In genomic region chr10:122968698-122969097, GRCh38 we compare ENCODE assay signal across 41 cellular contexts. TPM values are rescaled to one million over a fixed set of nuclear protein-coding genes. Genes with fewer than 3 reads are reported as not detected.
"Had no signal": no experiment of that assay in that cellular context is flagged by ENCODE, and none has a peak within 500 bp of the region (broad histone marks: within the 10 kb centered on the region; RNA-seq: fewer than 3 reads in every experiment).

No MANE protein-coding gene starts in this region.

- H3K36me3 ChIP-seq: adrenal gland, colonic mucosa, esophagus squamous epithelium, heart right ventricle had no signal

- H3K4me3 Mint-ChIP-seq: activated CD4-positive, alpha-beta memory T cell treated with anti-CD3 and anti-CD28 coated beads for 36 hours; activated CD4-positive, alpha-beta T cell treated with anti-CD3 and anti-CD28 coated beads for 36 hours; activated CD4-positive, alpha-beta T cell treated with anti-CD3 and anti-CD28 coated beads, Interleukin-2, amount 10 ng/mL, durations not matched to agents 24 days and 14 days; activated CD8-positive, alpha-beta memory T cell treated with anti-CD3 and anti-CD28 coated beads, Interleukin-2, amount 10 ng/mL, durations not matched to agents 7 days and 5 days; activated CD8-positive, alpha-beta T cell treated with anti-CD3 and anti-CD28 coated beads, Interleukin-2, amount 10 ng/mL, durations not matched to agents 7 days and 5 days; activated naive CD4-positive, alpha-beta T cell treated with anti-CD3 and anti-CD28 coated beads for 36 hours; activated naive CD4-positive, alpha-beta T cell treated with anti-CD3 and anti-CD28 coated beads, Interleukin-2, amount 50 U/mL, for 24 hours; activated naive CD8-positive, alpha-beta T cell treated with anti-CD3 and anti-CD28 coated beads for 36 hours; activated naive CD8-positive, alpha-beta T cell treated with anti-CD3 and anti-CD28 coated beads, Interleukin-2, amount 50 U/mL, for 24 hours; activated T-helper 1 cell treated with anti-CD3 and anti-CD28 coated beads, Interleukin-12 subunit alpha, Interleukin-12 subunit beta, Interleukin-2, Interleukin-4 antibody, amounts not matched to agents 30 ng/mL and 10 ng/mL and 1 ng/mL, durations not matched to agents 14 hours and 24 hours and 36 hours; T-helper 2 cell treated with Interferon-gamma antibody and Interleukin-4, amounts not matched to agents 5 μg/mL and 100 μg/mL, for 36 hours had no signal

- DNase-seq: activated CD4-positive, alpha-beta memory T cell treated with anti-CD3 and anti-CD28 coated beads for 36 hours; activated CD4-positive, alpha-beta T cell treated with anti-CD3 and anti-CD28 coated beads for 36 hours; activated CD4-positive, alpha-beta T cell treated with anti-CD3 and anti-CD28 coated beads, Interleukin-2, amount 10 ng/mL, durations not matched to agents 24 days and 14 days; activated CD4-positive, CD25-positive, alpha-beta regulatory T cell; activated CD4-positive, CD25-positive, alpha-beta regulatory T cell treated with anti-CD3 and anti-CD28 coated beads, Interleukin-2, amount 50 U/mL, for 72 hours; activated CD8-positive, alpha-beta memory T cell treated with anti-CD3 and anti-CD28 coated beads, Interleukin-2, amount 10 ng/mL, durations not matched to agents 7 days and 5 days; activated CD8-positive, alpha-beta memory T cell treated with anti-CD3 and anti-CD28 coated beads, Interleukin-2, amount 50 U/mL, for 4 hours; activated CD8-positive, alpha-beta T cell treated with anti-CD3 and anti-CD28 coated beads, Interleukin-2, amount 10 ng/mL, durations not matched to agents 7 days and 5 days; activated effector memory CD4-positive, alpha-beta T cell treated with anti-CD3 and anti-CD28 coated beads, Interleukin-2, amount 50 U/mL, for 16 hours; activated naive CD4-positive, alpha-beta T cell treated with anti-CD3 and anti-CD28 coated beads for 36 hours; activated naive CD8-positive, alpha-beta T cell treated with anti-CD3 and anti-CD28 coated beads for 36 hours; activated naive CD8-positive, alpha-beta T cell treated with anti-CD3 and anti-CD28 coated beads, Interleukin-2, amount 50 U/mL, for 24 hours; activated T-cell treated with anti-CD3 and anti-CD28 coated beads, Interleukin-2, amount 50 U/mL, for 1 hour; activated T-cell treated with anti-CD3 and anti-CD28 coated beads, Interleukin-2, amount 50 U/mL, for 48 hours; adrenal gland; amygdala; aorta; body of pancreas; caudate nucleus; cerebellar nuclear complex; colonic mucosa; effector CD8-positive, alpha-beta T cell; esophagus squamous epithelium; foreskin melanocyte; heart right ventricle; T1000 had no signal

- H3K4me1 Mint-ChIP-seq: activated CD4-positive, alpha-beta T cell treated with anti-CD3 and anti-CD28 coated beads for 36 hours; activated CD4-positive, alpha-beta T cell treated with anti-CD3 and anti-CD28 coated beads, Interleukin-2, amount 10 ng/mL, durations not matched to agents 24 days and 14 days; activated CD8-positive, alpha-beta memory T cell treated with anti-CD3 and anti-CD28 coated beads, Interleukin-2, amount 10 ng/mL, durations not matched to agents 7 days and 5 days; activated naive CD4-positive, alpha-beta T cell treated with anti-CD3 and anti-CD28 coated beads, Interleukin-2, amount 50 U/mL, for 24 hours; activated naive CD8-positive, alpha-beta T cell treated with anti-CD3 and anti-CD28 coated beads for 36 hours; activated naive CD8-positive, alpha-beta T cell treated with anti-CD3 and anti-CD28 coated beads, Interleukin-2, amount 50 U/mL, for 24 hours had no signal

- H2AFZ ChIP-seq: hepatocyte had no signal

- H3K27me3 ChIP-seq: adrenal gland, body of pancreas, colonic mucosa, gastroesophageal sphincter, heart right ventricle, hepatocyte had no signal

- H3K27ac ChIP-seq: adrenal gland, body of pancreas, colonic mucosa, epithelial cell of prostate, esophagus squamous epithelium, gastroesophageal sphincter, heart right ventricle, hepatocyte had no signal

- H3K9me3 ChIP-seq: adrenal gland, body of pancreas, colonic mucosa had no signal

- ATAC-seq: activated CD4-positive, alpha-beta T cell treated with anti-CD3 and anti-CD28 coated beads for 36 hours; activated CD8-positive, alpha-beta memory T cell treated with anti-CD3 and anti-CD28 coated beads, Interleukin-2, amount 10 ng/mL, durations not matched to agents 7 days and 5 days; activated CD8-positive, alpha-beta T cell treated with anti-CD3 and anti-CD28 coated beads, Interleukin-2, amount 10 ng/mL, durations not matched to agents 7 days and 5 days; activated naive CD8-positive, alpha-beta T cell treated with anti-CD3 and anti-CD28 coated beads, Interleukin-2, amount 50 U/mL, for 24 hours; body of pancreas; gastroesophageal sphincter; heart right ventricle had no signal

- H3K4me2 ChIP-seq: hepatocyte had no signal

- H3K4me3 ChIP-seq: adrenal gland, body of pancreas, colonic mucosa, esophagus squamous epithelium, gastroesophageal sphincter, heart right ventricle, hepatocyte had no signal

- H3K4me1 ChIP-seq: adrenal gland, body of pancreas, colonic mucosa, esophagus squamous epithelium, gastroesophageal sphincter, heart right ventricle had no signal

- FAIRE-seq: endometrium, endothelial cell of umbilical vein had no signal

- H3K79me2 ChIP-seq: hepatocyte had no signal

- H3K27ac Mint-ChIP-seq: activated CD4-positive, alpha-beta memory T cell treated with anti-CD3 and anti-CD28 coated beads for 36 hours; activated CD4-positive, alpha-beta T cell treated with anti-CD3 and anti-CD28 coated beads for 36 hours; activated CD4-positive, alpha-beta T cell treated with anti-CD3 and anti-CD28 coated beads, Interleukin-2, amount 10 ng/mL, durations not matched to agents 24 days and 14 days; activated CD8-positive, alpha-beta memory T cell treated with anti-CD3 and anti-CD28 coated beads, Interleukin-2, amount 10 ng/mL, durations not matched to agents 7 days and 5 days; activated CD8-positive, alpha-beta T cell treated with anti-CD3 and anti-CD28 coated beads, Interleukin-2, amount 10 ng/mL, durations not matched to agents 7 days and 5 days; activated naive CD4-positive, alpha-beta T cell treated with anti-CD3 and anti-CD28 coated beads for 36 hours; activated naive CD4-positive, alpha-beta T cell treated with anti-CD3 and anti-CD28 coated beads, Interleukin-2, amount 50 U/mL, for 24 hours; activated naive CD8-positive, alpha-beta T cell treated with anti-CD3 and anti-CD28 coated beads for 36 hours; activated naive CD8-positive, alpha-beta T cell treated with anti-CD3 and anti-CD28 coated beads, Interleukin-2, amount 50 U/mL, for 24 hours; activated T-helper 1 cell treated with anti-CD3 and anti-CD28 coated beads, Interleukin-12 subunit alpha, Interleukin-12 subunit beta, Interleukin-2, Interleukin-4 antibody, amounts not matched to agents 30 ng/mL and 10 ng/mL and 1 ng/mL, durations not matched to agents 14 hours and 24 hours and 36 hours; activated T-helper 2 cell treated with anti-CD3 and anti-CD28 coated beads, Interferon-gamma antibody, Interleukin-2, Interleukin-4, amounts not matched to agents 10 μg/mL and 5 μg/mL and 100 μg/mL, durations not matched to agents 14 hours and 24 hours and 36 hours; T-helper 2 cell treated with Interferon-gamma antibody and Interleukin-4, amounts not matched to agents 5 μg/mL and 100 μg/mL, for 36 hours had no signal

RNA-seq across cellular contexts. Expression of gene FAM24A, which starts 58.3 kb away (rescaled TPM):
- total RNA-seq: activated CD4-positive, alpha-beta memory T cell treated with anti-CD3 and anti-CD28 coated beads for 36 hours; activated CD4-positive, alpha-beta T cell treated with anti-CD3 and anti-CD28 coated beads for 36 hours; activated CD4-positive, alpha-beta T cell treated with anti-CD3 and anti-CD28 coated beads, Interleukin-2, amount 10 ng/mL, durations not matched to agents 24 days and 14 days; activated CD8-positive, alpha-beta memory T cell treated with anti-CD3 and anti-CD28 coated beads for 36 hours; activated CD8-positive, alpha-beta memory T cell treated with anti-CD3 and anti-CD28 coated beads, Interleukin-2, amount 10 ng/mL, durations not matched to agents 7 days and 5 days; activated CD8-positive, alpha-beta T cell treated with anti-CD3 and anti-CD28 coated beads, Interleukin-2, amount 10 ng/mL, durations not matched to agents 7 days and 5 days; activated naive CD4-positive, alpha-beta T cell treated with anti-CD3 and anti-CD28 coated beads for 36 hours; activated naive CD8-positive, alpha-beta T cell treated with anti-CD3 and anti-CD28 coated beads for 36 hours; activated T-helper 1 cell treated with anti-CD3 and anti-CD28 coated beads, Interleukin-12 subunit alpha, Interleukin-12 subunit beta, Interleukin-2, Interleukin-4 antibody, amounts not matched to agents 30 ng/mL and 10 ng/mL and 1 ng/mL, durations not matched to agents 14 hours and 24 hours and 36 hours; activated T-helper 2 cell treated with anti-CD3 and anti-CD28 coated beads, Interferon-gamma antibody, Interleukin-2, Interleukin-4, amounts not matched to agents 10 μg/mL and 5 μg/mL and 100 μg/mL, durations not matched to agents 14 hours and 24 hours and 36 hours; adrenal gland; aorta; body of pancreas; colonic mucosa; dermis microvascular lymphatic vessel endothelial cell; endothelial cell of umbilical vein; esophagus squamous epithelium; fibroblast of lung; fibroblast of villous mesenchyme; gastroesophageal sphincter; glomerular endothelial cell; heart right ventricle; hepatocyte had no signal
- polyA plus RNA-seq: adrenal gland, aorta, endothelial cell of umbilical vein, esophagus, fibroblast of lung, heart right ventricle, hepatocyte had no signal
